In the genomic region with DNA sequence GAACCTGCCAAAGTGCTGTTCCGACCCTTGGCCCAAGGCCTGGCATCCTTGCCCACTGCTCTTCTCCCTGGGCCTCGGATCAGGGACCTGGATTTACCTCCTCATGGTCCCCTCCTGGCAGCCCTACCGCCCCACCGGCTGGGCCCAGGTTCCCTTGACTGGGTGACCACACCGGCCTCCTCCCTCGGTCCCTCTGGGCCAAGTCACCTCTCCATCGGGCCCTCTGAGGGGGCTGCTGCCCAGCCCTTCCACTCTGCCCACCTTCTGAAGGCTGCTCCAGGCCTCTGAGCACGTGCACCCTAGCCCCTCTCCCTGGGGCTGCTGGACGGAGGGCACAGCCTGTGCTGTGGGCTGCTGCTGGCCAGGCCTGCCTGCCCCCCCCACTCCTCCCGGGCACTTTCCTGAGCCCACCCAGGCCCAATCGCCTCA, we compare ENCODE assay signal across 9 cellular contexts. TPM values are rescaled to one million over a fixed set of nuclear protein-coding genes. Genes with fewer than 3 reads are reported as not detected.
DNase-seq lines count a peak whose midpoint lies in the region; TF ChIP-seq lines count a peak whose summit lies in the region.
"Had no signal": no experiment of that assay in that cellular context is flagged by ENCODE, and none has a peak within 500 bp of the region (broad histone marks: within the 10 kb centered on the region; RNA-seq: fewer than 3 reads in every experiment).

No MANE protein-coding gene starts in this region.

- H3K4me3 Mint-ChIP-seq in endothelial cell (ENCODE audit: unreplicated experiment): peak overlapping the region; percentile 86

- H3K36me3 ChIP-seq in OCI-LY1 (ENCODE audit: insufficient read depth, low read length) (no peaks in the 10 kb centered on the region; the same call in 1 of the 2 replicates), osteoblast (ENCODE audit: insufficient read depth, low read length) (no peaks in the 10 kb centered on the region)

- no peaks in the 10 kb centered on the region for H4K20me1 ChIP-seq in OCI-LY1 (ENCODE audit: insufficient read depth, low read length)
- H4K20me1 ChIP-seq in osteoblast (ENCODE audit: insufficient read depth, low read length): no peaks in the 10 kb centered on the region

- H3K79me2 ChIP-seq in OCI-LY1 (ENCODE audit: insufficient read depth, low read length): no peaks in the 10 kb centered on the region
- H3K79me2 ChIP-seq in osteoblast (ENCODE audit: insufficient read depth, low read length): peaks cover 8% of the 10 kb centered on the region

- H3K27me3 Mint-ChIP-seq in endothelial cell (ENCODE audit: unreplicated experiment): peaks cover 6% of the 10 kb centered on the region

- TF ChIP-seq CTCF in OCI-LY1 (IDR thresholded peaks at IDR 0.05; ENCODE audit: low read length): no peak
- no peak for TF ChIP-seq CTCF in endothelial cell (IDR thresholded peaks at IDR 0.05; ENCODE audit: unreplicated experiment)
- no peak for TF ChIP-seq CTCF in osteoblast (IDR thresholded peaks at IDR 0.05; ENCODE audit: extremely low read depth, low read depth, low read length)

- no peak overlapping the region for H2AFZ ChIP-seq in OCI-LY1 (ENCODE audit: low read length)
- peak overlapping the region; percentile 93 for H2AFZ ChIP-seq in osteoblast (ENCODE audit: low read length)

- peak overlapping the region; percentile 80 for H3K9ac ChIP-seq in OCI-LY1 (ENCODE audit: low read length)

- no peaks in the 10 kb centered on the region for H3K4me1 Mint-ChIP-seq in endothelial cell (ENCODE audit: unreplicated experiment)

- no peak overlapping the region for H3K27ac ChIP-seq in OCI-LY1 (ENCODE audit: low read depth, low read length, poor library complexity, severe bottlenecking)
- peak overlapping the region; percentile 56 for H3K27ac ChIP-seq in osteoblast (ENCODE audit: low read depth, low read length)
- H3K27ac ChIP-seq: epithelial cell of prostate had no signal

- DNase-seq in D341Med (ENCODE audit: low spot score) (peak; percentile 36), endothelial cell (ENCODE audit: low spot score) (no peak), osteoblast (ENCODE audit: insufficient read length, low spot score, missing footprints) (peak; percentile 76), SHP77 treated with DMSO at 0.1 percent for 48 hours (lab: John Stamatoyannopoulos, UW) (no peak), NCI-H2171 treated with DMSO at 0.1 percent for 48 hours (lab: John Stamatoyannopoulos, UW) (no peak), OCI-M1 (lab: John Stamatoyannopoulos, UW) (no peak), pons (ENCODE audit: low spot score) (no peak)

- H3K4me2 ChIP-seq in OCI-LY1 (ENCODE audit: low read length): peak overlapping the region; percentile 87
- peak overlapping the region; percentile 92 for H3K4me2 ChIP-seq in osteoblast (ENCODE audit: insufficient read depth, low read length)

- H3K4me3 ChIP-seq in OCI-LY1 (ENCODE audit: low read depth, low read length, poor library complexity, severe bottlenecking): peak overlapping the region; percentile 74
- H3K4me3 ChIP-seq in osteoblast (ENCODE audit: insufficient read depth, low read length): peak overlapping the region; percentile 88

- H3K27ac Mint-ChIP-seq in endothelial cell (ENCODE audit: unreplicated experiment): no peak overlapping the region

- H3K9me3 Mint-ChIP-seq in endothelial cell (ENCODE audit: unreplicated experiment): peaks cover under 1% of the 10 kb centered on the region

- H3K4me1 ChIP-seq in OCI-LY1 (ENCODE audit: insufficient read depth, low read length, severe bottlenecking) (peaks cover 10% of the 10 kb centered on the region), osteoblast (ENCODE audit: insufficient read depth, low read length) (peaks cover 6% of the 10 kb centered on the region)

- peaks cover under 1% of the 10 kb centered on the region for H3K36me3 Mint-ChIP-seq in endothelial cell (ENCODE audit: low read depth, unreplicated experiment)

- no peaks in the 10 kb centered on the region for H3K9me2 ChIP-seq in OCI-LY1 (ENCODE audit: low read depth, low read length)

- no peaks in the 10 kb centered on the region for H3F3A ChIP-seq in OCI-LY1 (ENCODE audit: insufficient read depth, low read length)

- H3K27me3 ChIP-seq in OCI-LY1 (ENCODE audit: insufficient read depth, low read length) (no peaks in the 10 kb centered on the region; the same call in 1 of the 2 replicates), osteoblast (ENCODE audit: insufficient read depth, low read length) (no peaks in the 10 kb centered on the region)

- H3K9me3 ChIP-seq in OCI-LY1 (ENCODE audit: low read length) (peaks cover 10% of the 10 kb centered on the region), osteoblast (ENCODE audit: low read depth, low read length) (peaks cover 2% of the 10 kb centered on the region)

RNA-seq across cellular contexts. Expression of a gene that starts 9.3 kb away (rescaled TPM):
- total RNA-seq in endothelial cell (ENCODE audit: unreplicated experiment) (not detected), osteoblast (under 0.01 TPM in 1 of 2 replicates, not detected in the other)

RNA-seq across cellular contexts. Expression of a gene that starts 55.6 kb away (rescaled TPM):
- 35.6 TPM for total RNA-seq in endothelial cell (ENCODE audit: unreplicated experiment)
- total RNA-seq in osteoblast: 8.0 and 9.4 TPM in 2 replicates

Comparison
In these comparisons a context has a peak if more than half of its experiments do, and no peak if none do; other contexts are left out.
1. DNase-seq: peak in D341Med (single experiment) and osteoblast (single experiment); none in endothelial cell (single experiment), SHP77 treated with DMSO at 0.1 percent for 48 hours (single experiment), NCI-H2171 treated with DMSO at 0.1 percent for 48 hours (single experiment), OCI-M1 (single experiment) and pons (single experiment).